In the genomic region with DNA sequence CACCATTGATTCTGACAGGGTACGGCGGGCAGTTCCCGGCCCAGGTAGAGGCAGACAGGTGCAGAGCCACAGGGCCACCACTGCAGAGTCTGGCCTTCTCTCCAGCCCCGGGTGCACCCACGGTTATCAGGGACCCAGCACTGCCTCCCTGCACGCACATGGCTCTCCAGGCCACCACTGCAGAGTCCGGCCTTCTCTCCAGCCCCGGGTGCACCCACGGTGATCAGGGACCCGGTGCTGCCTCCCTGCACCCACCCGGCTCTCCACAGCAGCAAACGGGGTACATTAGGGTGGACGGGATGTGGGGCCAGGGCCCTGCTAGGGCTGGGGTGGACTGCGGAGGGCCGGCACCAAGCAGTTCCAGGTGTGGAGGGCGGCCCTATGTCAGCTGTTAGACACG, we compare ENCODE assay signal across 15 cellular contexts.
A peak's percentile ranks its signal among the peaks of the same experiment; 100 is the strongest.
DNase-seq lines count a peak whose midpoint lies in the region; ATAC-seq and TF ChIP-seq lines count a peak whose summit lies in the region.
"Had no signal": no experiment of that assay in that cellular context is flagged by ENCODE, and none has a peak within 500 bp of the region (broad histone marks: within the 10 kb centered on the region; RNA-seq: fewer than 3 reads in every experiment).

No MANE protein-coding gene starts in this region.

- H3K27me3 ChIP-seq in left ventricle myocardium inferior (ENCODE audit: low read depth) (peaks cover 27% of the 10 kb centered on the region), sigmoid colon (peaks cover 4 to 28% (median 5%) of the 10 kb centered on the region in 3 donors), aorta (ENCODE audit: control insufficient read depth in 1 of 2, insufficient read depth in 2 of 2, low read length in 1 of 2) (no peaks in the 10 kb centered on the region)

- peak; percentile 63 for DNase-seq in cardiac septum (ENCODE audit: low spot score)
- no peak for DNase-seq in left ventricle myocardium inferior
- peak; percentile 43 for DNase-seq in islet precursor cell
- DNase-seq in sigmoid colon = peak; percentile 40
- peak in 1 of 2 donors; percentile 64 for DNase-seq in aorta
- DNase-seq in stimulated activated naive B cell treated with anti-CD40 and anti-IgM and Interleukin-4, amounts not matched to agents 10 μg/mL and 1 μg/mL and 100 μg/mL, for 72 hours = no peak
- DNase-seq: DMS79 treated with DMSO at 0.1 percent for 48 hours, NCI-H1105, NCI-H1694, NCI-H2227 treated with DMSO at 0.1 percent for 48 hours, NCI-H510A treated with DMSO at 0.1 percent for 48 hours, NCI-H82, PC-3 had no signal

- peaks cover 16% of the 10 kb centered on the region for H3K4me1 ChIP-seq in left ventricle myocardium inferior
- no peaks in the 10 kb centered on the region for H3K4me1 ChIP-seq in sigmoid colon
- no peaks in the 10 kb centered on the region for H3K4me1 ChIP-seq in aorta (ENCODE audit: control insufficient read depth in 1 of 2, insufficient read depth in 2 of 2, low read length in 2 of 2)

- H3K9me3 ChIP-seq in left ventricle myocardium inferior (replicated peaks) (peaks cover 22% of the 10 kb centered on the region), sigmoid colon (peaks cover 0 to 10% (median 4%) of the 10 kb centered on the region in 4 donors), aorta (ENCODE audit: control insufficient read depth, low read length) (peaks cover 6% of the 10 kb centered on the region)

- H3K9me3 Mint-ChIP-seq in stimulated activated naive B cell treated with anti-CD40 and anti-IgM and Interleukin-4, amounts not matched to agents 10 μg/mL and 1 μg/mL and 100 μg/mL, for 72 hours = peaks cover 16 to 18% of the 10 kb centered on the region in 2 donors

- H3K27me3 Mint-ChIP-seq in stimulated activated naive B cell treated with anti-CD40 and anti-IgM and Interleukin-4, amounts not matched to agents 10 μg/mL and 1 μg/mL and 100 μg/mL, for 72 hours = no peaks in the 10 kb centered on the region
- H3K27me3 Mint-ChIP-seq: B cell had no signal

- no peaks in the 10 kb centered on the region for H3K4me1 Mint-ChIP-seq in stimulated activated naive B cell treated with anti-CD40 and anti-IgM and Interleukin-4, amounts not matched to agents 10 μg/mL and 1 μg/mL and 100 μg/mL, for 72 hours
- H3K4me1 Mint-ChIP-seq: B cell had no signal

- peaks cover 29% of the 10 kb centered on the region in 2 donors for H3K36me3 Mint-ChIP-seq in stimulated activated naive B cell treated with anti-CD40 and anti-IgM and Interleukin-4, amounts not matched to agents 10 μg/mL and 1 μg/mL and 100 μg/mL, for 72 hours

- H3K27ac ChIP-seq in left ventricle myocardium inferior (replicated peaks) (no peak overlapping the region), sigmoid colon (no peak overlapping the region), aorta (ENCODE audit: low read depth in 1 of 2, low read length in 2 of 2) (no peak overlapping the region)

- H3K36me3 ChIP-seq in left ventricle myocardium inferior (no peaks in the 10 kb centered on the region), sigmoid colon (no peaks in the 10 kb centered on the region), aorta (ENCODE audit: control insufficient read depth in 1 of 2, insufficient read depth in 2 of 2, low read length in 1 of 2) (no peaks in the 10 kb centered on the region)

- no peak for TF ChIP-seq EP300 in sigmoid colon (IDR thresholded peaks at IDR 0.05)

- TF ChIP-seq CTCF in left ventricle myocardium inferior (IDR thresholded peaks at IDR 0.05; ENCODE audit: borderline replicate concordance) (no peak), sigmoid colon (IDR thresholded peaks at IDR 0.05) (no peak)

- intact Hi-C loops in cardiac septum (cut with DNase I) = no loop called here
- intact Hi-C loops in left ventricle myocardium inferior (cut with micrococcal nuclease) = no loop called here
- intact Hi-C loops in sigmoid colon (cut with DNase I) = no loop called here
- intact Hi-C loops in aorta (cut with DNase I) = no loop called here

- TF ChIP-seq POLR2A in sigmoid colon (IDR thresholded peaks at IDR 0.05) = no peak

- ATAC-seq in aorta (ENCODE audit: low FRiP score) = peak; percentile 26
- no peak for ATAC-seq in stimulated activated naive B cell treated with anti-CD40 and anti-IgM and Interleukin-4, amounts not matched to agents 10 μg/mL and 1 μg/mL and 100 μg/mL, for 72 hours (replicated peaks)
- ATAC-seq in activated CD4-positive, CD25-positive, alpha-beta regulatory T cell treated with anti-CD3 and anti-CD28 coated beads, Interleukin-2, amount 50 U/mL, for 24 hours = no peak
- ATAC-seq: PC-3 had no signal

- 80 to 93% methylated on average over 17 of the region's 17 CpGs for WGBS in sigmoid colon, 2 donors
- 85 to 90% methylated on average over 17 of the region's 17 CpGs for WGBS in aorta, 2 donors

- no peak overlapping the region for H3K4me3 Mint-ChIP-seq in stimulated activated naive B cell treated with anti-CD40 and anti-IgM and Interleukin-4, amounts not matched to agents 10 μg/mL and 1 μg/mL and 100 μg/mL, for 72 hours
- H3K4me3 Mint-ChIP-seq: B cell had no signal

- H3K27ac Mint-ChIP-seq in stimulated activated naive B cell treated with anti-CD40 and anti-IgM and Interleukin-4, amounts not matched to agents 10 μg/mL and 1 μg/mL and 100 μg/mL, for 72 hours = no peak overlapping the region
- H3K27ac Mint-ChIP-seq: B cell had no signal

- H3K4me3 ChIP-seq in left ventricle myocardium inferior (no peak overlapping the region), sigmoid colon (no peak overlapping the region), aorta (ENCODE audit: low read length in 2 of 2) (no peak overlapping the region)

Comparison
In these comparisons a context has a peak if more than half of its experiments do, and no peak if none do; other contexts are left out.
1. DNase-seq: peak in cardiac septum (single experiment), islet precursor cell (single experiment) and sigmoid colon (single experiment); none in left ventricle myocardium inferior (single experiment) and stimulated activated naive B cell treated with anti-CD40 and anti-IgM and Interleukin-4, amounts not matched to agents 10 μg/mL and 1 μg/mL and 100 μg/mL, for 72 hours (single experiment).